21 cellular contexts compared by ENCODE assay signal in genomic region chr9:10230512-10230911, GRCh38.
DNase-seq lines count a peak whose midpoint lies in the region; ATAC-seq and TF ChIP-seq lines count a peak whose summit lies in the region.
"Had no signal": no experiment of that assay in that cellular context is flagged by ENCODE, and none has a peak within 500 bp of the region (broad histone marks: within the 10 kb centered on the region; RNA-seq: fewer than 3 reads in every experiment).

No MANE protein-coding gene starts in this region.

- no peak for DNase-seq in sigmoid colon
- DNase-seq in DMS53 treated with DMSO at 0.1 percent for 48 hours (lab: John Stamatoyannopoulos, UW; ENCODE audit: unreplicated experiment), result no peak
- DNase-seq in adrenal gland, result no peak
- DNase-seq in HUDEP-2 (lab: John Stamatoyannopoulos, UW; ENCODE audit: unreplicated experiment in 76 of 76), result no peak
- DNase-seq: activated CD4-positive, alpha-beta memory T cell treated with anti-CD3 and anti-CD28 coated beads for 36 hours; activated T-cell treated with anti-CD3 and anti-CD28 coated beads, Interleukin-2, amount 50 U/mL, for 4 hours; brain microvascular endothelial cell; DMS79; foreskin melanocyte; midbrain; MV-4-11; NCI-H2107; stimulated activated CD4-positive, alpha-beta T cell treated with anti-CD3 and anti-CD28 coated beads, Interleukin-12 subunit alpha, Interleukin-12 subunit beta, amount 100 ng/mL, for 4 hours; stimulated activated naive CD4-positive, alpha-beta T cell treated with Interleukin-2 at 50 U/mL for 16 hours; transverse colon had no signal

- H3K36me3 ChIP-seq in sigmoid colon (no peaks in the 10 kb centered on the region), adrenal gland (replicated peaks in 1 of 2) (no peaks in the 10 kb centered on the region)
- H3K36me3 ChIP-seq: brain microvascular endothelial cell, transverse colon had no signal

- 57 to 79% methylated on average over 2 of the region's 2 CpGs for WGBS in sigmoid colon, 2 donors
- WGBS in adrenal gland, 4 donors, result 86 to 91% (median 87%) methylated on average over 2 of the region's 2 CpGs

- H3K27me3 ChIP-seq in sigmoid colon (no peaks in the 10 kb centered on the region), adrenal gland (no peaks in the 10 kb centered on the region)
- H3K27me3 ChIP-seq: brain microvascular endothelial cell, transverse colon had no signal

- TF ChIP-seq CTCF in sigmoid colon (IDR thresholded peaks at IDR 0.05), result no peak
- no peak for TF ChIP-seq CTCF in adrenal gland (IDR thresholded peaks at IDR 0.05)

- no peak overlapping the region for H3K4me3 ChIP-seq in sigmoid colon
- H3K4me3 ChIP-seq in adrenal gland, result no peak overlapping the region
- H3K4me3 ChIP-seq: transverse colon had no signal

- no peak for TF ChIP-seq EP300 in sigmoid colon (IDR thresholded peaks at IDR 0.05)

- H3K27ac ChIP-seq in sigmoid colon (no peak overlapping the region), adrenal gland (no peak overlapping the region)
- H3K27ac ChIP-seq: brain microvascular endothelial cell, transverse colon had no signal

- ATAC-seq in GM18508 (IDR thresholded peaks at IDR 0.05; ENCODE audit: insufficient read depth, unreplicated experiment), result peak; percentile 94
- peak; percentile 93 for ATAC-seq in GM19452 (IDR thresholded peaks at IDR 0.05; ENCODE audit: unreplicated experiment)
- peak; percentile 64 for ATAC-seq in HG02678 (IDR thresholded peaks at IDR 0.05; ENCODE audit: unreplicated experiment)
- ATAC-seq in HG03432 (IDR thresholded peaks at IDR 0.05; ENCODE audit: unreplicated experiment), result peak; percentile 92
- ATAC-seq: activated naive CD4-positive, alpha-beta T cell treated with anti-CD3 and anti-CD28 coated beads, Interleukin-2, amount 50 U/mL, for 72 hours; activated T-cell treated with anti-CD3 and anti-CD28 coated beads, Interleukin-2, amount 50 U/mL, for 4 hours; HCT116 had no signal

- intact Hi-C loops in sigmoid colon (cut with DNase I) (no loop called here), adrenal gland (cut with DNase I) (no loop called here)

- H3K4me1 ChIP-seq in sigmoid colon (no peaks in the 10 kb centered on the region), adrenal gland (replicated peaks in 1 of 2) (no peaks in the 10 kb centered on the region)
- H3K4me1 ChIP-seq: transverse colon had no signal

- TF ChIP-seq POLR2A in sigmoid colon (IDR thresholded peaks at IDR 0.05), result no peak
- TF ChIP-seq POLR2A in adrenal gland (IDR thresholded peaks at IDR 0.05), result no peak

- H3K9me3 ChIP-seq in sigmoid colon (no peaks in the 10 kb centered on the region), adrenal gland (replicated peaks in 1 of 3) (no peaks in the 10 kb centered on the region)
- H3K9me3 ChIP-seq: transverse colon had no signal
